In genomic region chr5:79023323-79023722, GRCh38 we compare ENCODE assay signal across 27 cellular contexts. TPM values are rescaled to one million over a fixed set of nuclear protein-coding genes. Genes with fewer than 3 reads are reported as not detected.
"Had no signal": no experiment of that assay in that cellular context is flagged by ENCODE, and none has a peak within 500 bp of the region (broad histone marks: within the 10 kb centered on the region; RNA-seq: fewer than 3 reads in every experiment).

No MANE protein-coding gene starts in this region.

- H3K9me3 ChIP-seq: breast epithelium, esophagus squamous epithelium, gastrocnemius medialis, heart left ventricle, neutrophil, ovary, prostate gland, spleen, thoracic aorta, upper lobe of left lung had no signal

- DNase-seq: activated B cell treated with CpG ODN at 0.5 μM for 24 hours; activated CD4-positive, alpha-beta T cell treated with anti-CD3 and anti-CD28 coated beads for 4 hours; activated CD4-positive, alpha-beta T cell treated with anti-CD3 and anti-CD28 coated beads, Interleukin-2, amount 50 U/mL, for 48 hours; activated naive CD4-positive, alpha-beta T cell treated with Interleukin-2 at 50 U/mL for 16 hours; activated naive CD8-positive, alpha-beta T cell treated with anti-CD3 and anti-CD28 coated beads for 36 hours; activated T-cell treated with anti-CD3 and anti-CD28 coated beads, Interleukin-2, amount 50 U/mL, for 48 hours; amniotic stem cell; esophagus squamous epithelium; gastrocnemius medialis; heart left ventricle; left colon; ovary; spleen; stimulated activated CD4-positive, alpha-beta T cell treated with anti-CD3 and anti-CD28 coated beads, Interleukin-4, amount 100 ng/mL, for 1 hour; stimulated activated naive CD4-positive, alpha-beta T cell; T-helper 9 cell; upper lobe of left lung had no signal

- H3K27ac Mint-ChIP-seq: activated B cell treated with CpG ODN at 0.5 μM for 24 hours; activated naive CD8-positive, alpha-beta T cell treated with anti-CD3 and anti-CD28 coated beads for 36 hours; memory B cell; nephron had no signal

- H3K36me3 ChIP-seq: breast epithelium, esophagus squamous epithelium, gastrocnemius medialis, heart left ventricle, neutrophil, ovary, prostate gland, spleen, thoracic aorta, upper lobe of left lung had no signal

- H3K9me3 Mint-ChIP-seq: activated B cell treated with CpG ODN at 0.5 μM for 24 hours; activated naive CD8-positive, alpha-beta T cell treated with anti-CD3 and anti-CD28 coated beads for 36 hours; central memory CD8-positive, alpha-beta T cell; memory B cell; nephron had no signal

- ATAC-seq: gastrocnemius medialis, heart left ventricle, left colon had no signal

- H3K4me1 ChIP-seq: prostate gland had no signal

- H3K27me3 ChIP-seq: breast epithelium, gastrocnemius medialis, heart left ventricle, ovary, upper lobe of left lung had no signal

- H3K36me3 Mint-ChIP-seq: activated naive CD8-positive, alpha-beta T cell treated with anti-CD3 and anti-CD28 coated beads for 36 hours; memory B cell had no signal

- H3K4me3 Mint-ChIP-seq: activated B cell treated with CpG ODN at 0.5 μM for 24 hours; activated naive CD8-positive, alpha-beta T cell treated with anti-CD3 and anti-CD28 coated beads for 36 hours; central memory CD8-positive, alpha-beta T cell; memory B cell; nephron had no signal

- H3K27ac ChIP-seq: breast epithelium, esophagus squamous epithelium, gastrocnemius medialis, heart left ventricle, neutrophil, ovary, prostate gland, spleen, thoracic aorta, upper lobe of left lung had no signal

- H3K4me3 ChIP-seq: breast epithelium, esophagus squamous epithelium, gastrocnemius medialis, heart left ventricle, ovary, prostate gland, spleen, thoracic aorta, upper lobe of left lung had no signal

- FAIRE-seq: colon had no signal

RNA-seq across cellular contexts. Expression of gene DMGDH, which starts 46.2 kb away (rescaled TPM):
- total RNA-seq: activated B cell treated with CpG ODN at 0.5 μM for 24 hours; activated naive CD8-positive, alpha-beta T cell treated with anti-CD3 and anti-CD28 coated beads for 36 hours had no signal

RNA-seq across cellular contexts. Expression of gene BHMT2, which starts 46.2 kb away (rescaled TPM):
- total RNA-seq: activated B cell treated with CpG ODN at 0.5 μM for 24 hours; activated CD8-positive, alpha-beta memory T cell treated with anti-CD3 and anti-CD28 coated beads for 36 hours; activated naive CD8-positive, alpha-beta T cell treated with anti-CD3 and anti-CD28 coated beads for 36 hours had no signal
- polyA plus RNA-seq: keratinocyte had no signal
